16 cellular contexts compared by ENCODE assay signal in the genomic region with DNA sequence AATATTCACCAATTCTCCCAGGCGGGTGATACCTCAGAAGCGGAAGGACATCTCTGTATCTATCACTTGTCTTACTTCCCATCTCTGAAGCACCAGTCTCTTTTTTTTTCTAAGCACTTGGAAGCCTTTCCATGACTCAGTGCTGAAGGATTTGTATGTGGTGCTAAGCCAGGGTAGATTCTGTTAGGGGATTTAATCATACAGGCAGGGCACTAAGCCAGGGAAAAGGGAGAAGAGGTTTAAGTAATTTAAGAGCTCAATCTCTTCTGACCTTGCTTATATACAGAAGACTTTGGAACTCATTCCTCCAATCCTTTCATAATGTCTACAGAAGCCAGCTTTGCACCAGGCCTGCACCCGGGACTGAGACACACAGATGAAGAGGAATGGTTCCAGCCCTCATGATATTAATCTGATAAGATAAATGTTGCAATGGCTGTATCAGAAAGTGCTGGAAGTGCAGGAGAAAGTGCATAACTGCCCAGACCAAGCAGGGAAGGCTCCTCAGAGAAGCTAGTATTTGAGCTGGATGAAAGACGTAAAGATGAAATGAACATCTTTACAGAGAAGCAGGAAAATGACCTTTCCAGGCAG. TPM values are rescaled to one million over a fixed set of nuclear protein-coding genes. Genes with fewer than 3 reads are reported as not detected.
A peak's percentile ranks its signal among the peaks of the same experiment; 100 is the strongest.
DNase-seq lines count a peak whose midpoint lies in the region; ATAC-seq and TF ChIP-seq lines count a peak whose summit lies in the region.
"Had no signal": no experiment of that assay in that cellular context is flagged by ENCODE, and none has a peak within 500 bp of the region (broad histone marks: within the 10 kb centered on the region; RNA-seq: fewer than 3 reads in every experiment).

No MANE protein-coding gene starts in this region.

- no peak for TF ChIP-seq CTCF in lung (IDR thresholded peaks at IDR 0.05; ENCODE audit: control extremely low read depth, extremely low read depth)

- ATAC-seq in lung (ENCODE audit: insufficient read depth, low FRiP score): peak; percentile 64
- no peak for ATAC-seq in GM18868 (IDR thresholded peaks at IDR 0.05; ENCODE audit: unreplicated experiment)
- no peak for ATAC-seq in HG02981 (IDR thresholded peaks at IDR 0.05; ENCODE audit: unreplicated experiment)

- no peaks in the 10 kb centered on the region for H3K9me3 ChIP-seq in lung (ENCODE audit: control insufficient read depth in 2 of 2, insufficient read depth in 1 of 2, low read length in 1 of 2)
- H3K9me3 ChIP-seq: BLaER1, SJCRH30 had no signal

- WGBS in lung, 2 donors: 81 to 91% methylated on average over 4 of the region's 4 CpGs

- in situ Hi-C loops in ACHN (cut with HindIII; ENCODE audit: low pct_ligation_motif_present, low pct_unique_long_range_greater_than_20kb, low sequenced_read_pairs): no loop called here

- H3K4me1 ChIP-seq in lung (ENCODE audit: control insufficient read depth in 2 of 2, insufficient read depth in 2 of 2, low read length in 2 of 2): no peaks in the 10 kb centered on the region
- H3K4me1 ChIP-seq: BLaER1 had no signal

- H3K27me3 ChIP-seq in lung (ENCODE audit: control insufficient read depth, insufficient read depth): no peaks in the 10 kb centered on the region
- H3K27me3 ChIP-seq: BLaER1, SJCRH30 had no signal

- DNase-seq in ACHN: peak; percentile 27
- peak; percentile 76 for DNase-seq in HT1080 (ENCODE audit: low read depth)
- DNase-seq in astrocyte of the hippocampus (ENCODE audit: low read depth, low spot score): peak; percentile 82
- no peak for DNase-seq in lung (ENCODE audit: low spot score)
- DNase-seq in T-helper 1 cell: no peak
- DNase-seq in stimulated activated CD4-positive, alpha-beta T cell treated with anti-CD3 and anti-CD28 coated beads, Interleukin-12 subunit alpha, Interleukin-12 subunit beta, amount 100 ng/mL, for 4 hours: no peak
- DNase-seq: anterior cingulate cortex, naive B cell, NCI-H1092 treated with DMSO at 0.1 percent for 48 hours, NCI-H526 had no signal

- no peaks in the 10 kb centered on the region for H3K36me3 ChIP-seq in lung (ENCODE audit: control insufficient read depth in 2 of 2, insufficient read depth in 2 of 2, low read length in 2 of 2)
- H3K36me3 ChIP-seq: BLaER1, SJCRH30 had no signal

- H3K4me3 ChIP-seq in lung: no peak overlapping the region
- H3K4me3 ChIP-seq: BLaER1, SJCRH30, smooth muscle cell had no signal

- H3K27ac ChIP-seq in lung (ENCODE audit: low read depth in 1 of 2, low read length in 1 of 2): no peak overlapping the region
- H3K27ac ChIP-seq: BLaER1, SJCRH30 had no signal

RNA-seq across cellular contexts. Expression of a gene that starts 11.0 kb away (rescaled TPM):
- not detected in 2 replicates for total RNA-seq in HT1080 (2014; rRNA removed; shearing (Covaris generic))
- not detected in 2 replicates for polyA plus RNA-seq in HT1080 (2015; cell fraction: cytosol; rRNA removed)
- 0.03 TPM in 1 of 2 replicates, not detected in the other for polyA plus RNA-seq in HT1080 (2015; cell fraction: nucleus; rRNA removed)
- under 1 TPM in 1 of 2 donors, not detected in 1; 0.09 TPM for total RNA-seq in lung
- not detected for polyA plus RNA-seq in lung
- total RNA-seq: G401, SJCRH30, smooth muscle cell had no signal
- polyA plus RNA-seq: smooth muscle cell had no signal

Comparison
In these comparisons a context has a peak if more than half of its experiments do, and no peak if none do; other contexts are left out.
1. DNase-seq: peak in ACHN (single experiment), HT1080 (single experiment) and astrocyte of the hippocampus (single experiment); none in lung (single experiment), T-helper 1 cell (0 of 5) and stimulated activated CD4-positive, alpha-beta T cell treated with anti-CD3 and anti-CD28 coated beads, Interleukin-12 subunit alpha, Interleukin-12 subunit beta, amount 100 ng/mL, for 4 hours (single experiment).